1 cellular context compared by ENCODE assay signal in the genomic region with DNA sequence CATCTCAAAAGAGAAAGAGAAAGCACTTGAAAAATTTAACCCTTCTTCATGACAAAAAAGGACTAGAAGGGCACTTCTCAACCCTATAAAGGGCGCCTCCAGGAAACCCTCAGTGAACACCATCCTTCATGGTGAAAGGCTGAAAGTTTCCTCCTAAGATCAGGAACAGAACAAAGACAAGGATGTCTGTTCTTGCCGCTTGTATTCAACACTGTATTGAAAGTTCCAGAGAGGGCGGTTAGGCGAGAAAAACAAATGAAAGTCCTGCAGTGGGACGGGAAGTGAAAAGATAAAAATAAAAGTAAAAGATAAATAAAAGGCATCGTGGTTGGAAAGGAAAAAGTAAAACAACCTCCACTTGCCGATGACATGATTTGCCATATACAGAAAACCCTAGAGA.
TF ChIP-seq lines count a peak whose summit lies in the region.

No MANE protein-coding gene starts in this region.

TF ChIP-seq in GM12878, 131 proteins besides CTCF, POLR2A, EP300 and RAD21 (continued from another document):
- TF ChIP-seq SPI1 (IDR thresholded peaks at IDR 0.05; ENCODE audit: borderline replicate concordance, insufficient read depth, low read depth, low read length): no peak
- no peak for TF ChIP-seq SP1 (IDR thresholded peaks at IDR 0.05; ENCODE audit: low read depth, low read length)
- no peak for TF ChIP-seq NR2F1 (conservative IDR thresholded peaks at IDR 0.05)
- TF ChIP-seq ZSCAN29 (IDR thresholded peaks at IDR 0.05): no peak
- TF ChIP-seq ETV6 (conservative IDR thresholded peaks at IDR 0.05 in 1 of 2, IDR thresholded peaks at IDR 0.05 in 1 of 2; ENCODE audit: borderline replicate concordance in 1 of 2, low read depth in 1 of 2): no peak
- TF ChIP-seq PML (IDR thresholded peaks at IDR 0.05; ENCODE audit: low read length): no peak
- no peak for TF ChIP-seq EED (IDR thresholded peaks at IDR 0.05; ENCODE audit: low read depth)
- no peak for TF ChIP-seq BHLHE40 (IDR thresholded peaks at IDR 0.05; ENCODE audit: borderline replicate concordance in 1 of 2, low read depth in 2 of 2, low read length in 1 of 2)
- TF ChIP-seq, protein P1, sequence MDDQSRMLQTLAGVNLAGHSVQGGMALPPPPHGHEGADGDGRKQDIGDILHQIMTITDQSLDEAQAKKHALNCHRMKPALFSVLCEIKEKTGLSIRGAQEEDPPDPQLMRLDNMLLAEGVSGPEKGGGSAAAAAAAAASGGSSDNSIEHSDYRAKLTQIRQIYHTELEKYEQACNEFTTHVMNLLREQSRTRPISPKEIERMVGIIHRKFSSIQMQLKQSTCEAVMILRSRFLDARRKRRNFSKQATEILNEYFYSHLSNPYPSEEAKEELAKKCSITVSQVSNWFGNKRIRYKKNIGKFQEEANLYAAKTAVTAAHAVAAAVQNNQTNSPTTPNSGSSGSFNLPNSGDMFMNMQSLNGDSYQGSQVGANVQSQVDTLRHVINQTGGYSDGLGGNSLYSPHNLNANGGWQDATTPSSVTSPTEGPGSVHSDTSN (IDR thresholded peaks at IDR 0.05; ENCODE audit: insufficient replicate concordance, low read depth, low read length): no peak
TF ChIP-seq in GM12878: peak in this region for 0.
